In the genomic region with DNA sequence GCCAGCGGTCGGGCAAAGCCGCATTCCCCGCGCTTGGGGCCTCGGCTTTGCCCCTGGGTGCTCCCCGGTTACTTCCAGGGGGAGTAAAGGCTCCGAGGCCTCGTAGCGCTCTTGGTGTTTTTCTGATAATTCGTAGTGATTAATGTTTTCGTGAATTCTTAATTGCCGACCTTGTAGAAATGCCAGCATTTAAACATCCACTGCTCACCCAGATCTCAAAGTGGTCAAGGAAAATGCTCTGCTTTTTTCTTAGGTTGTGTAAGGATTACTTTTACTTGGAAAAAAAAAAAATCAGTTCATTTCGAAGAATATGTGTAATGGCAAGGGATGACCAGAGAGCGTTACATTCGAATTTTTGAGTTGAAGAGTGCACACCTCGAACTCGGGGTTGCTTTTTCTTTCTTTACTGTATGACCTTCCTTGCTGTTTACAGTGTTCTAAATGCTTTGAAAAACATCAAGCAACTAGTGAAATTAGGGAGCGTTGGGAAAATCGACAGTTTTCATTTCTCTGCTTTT, we compare ENCODE assay signal across 8 cellular contexts. TPM values are rescaled to one million over a fixed set of nuclear protein-coding genes. Genes with fewer than 3 reads are reported as not detected.
DNase-seq lines count a peak whose midpoint lies in the region; TF ChIP-seq lines count a peak whose summit lies in the region.

No MANE protein-coding gene starts in this region.

- H3K27ac ChIP-seq in HUES48 (ENCODE audit: low read depth, low read length) (peak overlapping the region; percentile 88), angular gyrus (ENCODE audit: low read depth, low read length) (peak overlapping the region; percentile 80), suprapubic skin (peak overlapping the region; percentile 98)

- H3K9me3 ChIP-seq in HUES48 (ENCODE audit: control insufficient read depth, insufficient read depth, low read length): no peaks in the 10 kb centered on the region
- H3K9me3 ChIP-seq in suprapubic skin: no peaks in the 10 kb centered on the region

- DNase-seq in Ammon's horn (ENCODE audit: low spot score) (peak; percentile 7), iris pigment epithelial cell (ENCODE audit: low read depth) (peak; percentile 20), suprapubic skin (ENCODE audit: low spot score in 2 of 2) (no peak), UCSD-AML1 (lab: John Stamatoyannopoulos, UW; ENCODE audit: unreplicated experiment) (no peak), pons (ENCODE audit: low spot score) (no peak), ureter (ENCODE audit: low spot score) (no peak)

- no peak for TF ChIP-seq EP300 in suprapubic skin (IDR thresholded peaks at IDR 0.05)

- H3K36me3 ChIP-seq in HUES48 (ENCODE audit: control insufficient read depth, insufficient read depth, low read length) (peaks cover 15% of the 10 kb centered on the region), suprapubic skin (no peaks in the 10 kb centered on the region)

- H3K27me3 ChIP-seq in HUES48 (ENCODE audit: control insufficient read depth, insufficient read depth, low read length) (no peaks in the 10 kb centered on the region), suprapubic skin (no peaks in the 10 kb centered on the region)

- TF ChIP-seq CTCF in suprapubic skin (IDR thresholded peaks at IDR 0.05): peak; percentile 3 to 6

- no peak for TF ChIP-seq POLR2A in suprapubic skin (IDR thresholded peaks at IDR 0.05)

- H3K4me3 ChIP-seq in HUES48 (ENCODE audit: low read depth, low read length) (peak overlapping the region; percentile 79), suprapubic skin (peak overlapping the region; percentile 86)

- H3K4me1 ChIP-seq in HUES48 (ENCODE audit: control insufficient read depth, insufficient read depth, low read length) (peaks cover 22% of the 10 kb centered on the region), suprapubic skin (peaks cover 55% of the 10 kb centered on the region)

- 14% methylated on average over 20 of the region's 20 CpGs for WGBS in suprapubic skin

- peak overlapping the region; percentile 73 for H3K9ac ChIP-seq in HUES48 (ENCODE audit: low read depth, low read length)

RNA-seq across cellular contexts. Expression of a gene that starts 0.7 kb away (rescaled TPM):
- total RNA-seq in suprapubic skin (100 to 1,000 TPM in 1 of 4 donors, 10 to 100 TPM in 3; 64.4 to 147 (median 82.1) TPM), ureter (38.6 TPM)

Comparison
In these comparisons a context has a peak if more than half of its experiments do, and no peak if none do; other contexts are left out.
1. DNase-seq: peak in Ammon's horn (single experiment) and iris pigment epithelial cell (single experiment); none in suprapubic skin (0 of 2), UCSD-AML1 (single experiment), pons (single experiment) and ureter (single experiment).
2. Peak in every context shown above with its lines, with median percentiles within 50 percentile points of each other: H3K27ac ChIP-seq.